10 cellular contexts compared by ENCODE assay signal in the genomic region with DNA sequence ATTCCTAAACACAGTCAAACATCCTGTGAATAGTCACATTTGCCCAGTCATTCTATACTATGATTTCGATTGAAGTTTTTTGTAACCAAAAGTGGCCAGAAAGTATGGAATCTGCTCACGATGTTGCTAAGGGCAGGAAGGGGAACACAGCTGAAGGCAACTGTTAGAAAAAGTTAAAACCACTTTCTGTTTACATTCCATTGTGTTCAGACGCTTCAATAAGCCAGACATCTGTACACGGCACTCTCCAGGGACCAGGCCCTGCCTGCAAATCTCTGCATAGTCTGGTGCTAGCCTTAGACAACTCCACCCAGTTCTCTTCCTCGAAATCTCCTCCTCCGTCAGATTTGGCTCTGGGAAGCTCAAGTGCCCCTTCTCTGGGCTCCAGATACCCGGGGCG. TPM values are rescaled to one million over a fixed set of nuclear protein-coding genes. Genes with fewer than 3 reads are reported as not detected.
DNase-seq lines count a peak whose midpoint lies in the region; ATAC-seq and TF ChIP-seq lines count a peak whose summit lies in the region.
"Had no signal": no experiment of that assay in that cellular context is flagged by ENCODE, and none has a peak within 500 bp of the region (broad histone marks: within the 10 kb centered on the region; RNA-seq: fewer than 3 reads in every experiment).

No MANE protein-coding gene starts in this region.

- ATAC-seq in naive thymus-derived CD8-positive, alpha-beta T cell, result no peak
- ATAC-seq: body of pancreas had no signal

- DNase-seq in EL (peak; percentile 24), cardiac fibroblast (ENCODE audit: low read depth in 2 of 2) (peak; percentile 88 to 89), hepatocyte (ENCODE audit: low spot score) (peak; percentile 46), colonic mucosa (no peak), HuH-7.5 (ENCODE audit: low spot score) (no peak)
- no peak for DNase-seq in activated CD4-positive, CD25-positive, alpha-beta regulatory T cell (lab: John Stamatoyannopoulos, UW)
- no peak for DNase-seq in naive thymus-derived CD8-positive, alpha-beta T cell
- DNase-seq: NCI-H226 had no signal

- no peak for TF ChIP-seq CTCF in cardiac fibroblast (IDR thresholded peaks at IDR 0.05; ENCODE audit: low read depth, low read length)
- no peak for TF ChIP-seq CTCF in hepatocyte (IDR thresholded peaks at IDR 0.05; ENCODE audit: poor library complexity)
- no peak for TF ChIP-seq CTCF in colonic mucosa (IDR thresholded peaks at IDR 0.05)

- H3K9ac ChIP-seq in skeletal muscle tissue (ENCODE audit: low read depth in 1 of 3, low read length in 3 of 3) (no peak overlapping the region), colonic mucosa (ENCODE audit: low read depth in 2 of 2, low read length in 2 of 2) (no peak overlapping the region)

- 49% methylated on average over 8 of the region's 8 CpGs for WGBS in hepatocyte (ENCODE audit: low lambda C conversion rate, missing lambda C conversion rate)

- H3K27ac ChIP-seq in hepatocyte (peak overlapping the region; percentile 77), skeletal muscle tissue (ENCODE audit: low read depth, low read length) (peak overlapping the region; percentile 55), colonic mucosa (no peak overlapping the region)
- H3K27ac ChIP-seq: body of pancreas had no signal

- intact Hi-C loops in colonic mucosa (cut with DNase I), result no loop called here

- H3K4me1 ChIP-seq in hepatocyte (ENCODE audit: insufficient read depth) (no peaks in the 10 kb centered on the region), skeletal muscle tissue (ENCODE audit: control insufficient read depth in 3 of 3, insufficient read depth in 3 of 3, low read length in 3 of 3) (peaks cover 4 to 11% (median 10%) of the 10 kb centered on the region in 3 donors), colonic mucosa (no peaks in the 10 kb centered on the region)
- H3K4me1 ChIP-seq: body of pancreas had no signal

- no peak overlapping the region for H3K27ac Mint-ChIP-seq in naive thymus-derived CD8-positive, alpha-beta T cell

- no peak overlapping the region for H2AFZ ChIP-seq in hepatocyte

- peaks cover 2% of the 10 kb centered on the region for H4K20me1 ChIP-seq in hepatocyte (ENCODE audit: insufficient read depth, poor library complexity, severe bottlenecking)

- POLR2A ChIA-PET in naive thymus-derived CD8-positive, alpha-beta T cell (lab: Charles Lee), result interaction anchor here (1.1 to 1.2 kb wide), 2 partner anchors 18 to 133 kb away, joined by 3 read pairs; a partner anchor contains a TSS

- H3K4me1 Mint-ChIP-seq in naive thymus-derived CD8-positive, alpha-beta T cell, result peaks cover 18 to 40% (median 31%) of the 10 kb centered on the region in 4 donors

- no peaks in the 10 kb centered on the region for H3K9me2 ChIP-seq in hepatocyte (replicated peaks; ENCODE audit: insufficient read depth)

- peak overlapping the region; percentile 1 for H3K4me2 ChIP-seq in hepatocyte

- no peak overlapping the region for H3K4me3 ChIP-seq in cardiac fibroblast (replicated peaks in 1 of 2; ENCODE audit: low read depth in 2 of 2, low read length in 2 of 2)
- no peak overlapping the region for H3K4me3 ChIP-seq in hepatocyte
- H3K4me3 ChIP-seq in skeletal muscle tissue (ENCODE audit: low read length in 3 of 3), result peak overlapping the region in 1 of 3 donors; percentile 22
- H3K4me3 ChIP-seq in colonic mucosa, result no peak overlapping the region
- H3K4me3 ChIP-seq: body of pancreas had no signal

- H3K36me3 ChIP-seq in hepatocyte (replicated peaks; ENCODE audit: insufficient read depth, low read depth), result no peaks in the 10 kb centered on the region
- H3K36me3 ChIP-seq in skeletal muscle tissue (ENCODE audit: control insufficient read depth in 3 of 3, insufficient read depth in 3 of 3, low read length in 3 of 3), result peaks cover 0 to 6% (median 0%) of the 10 kb centered on the region in 3 donors
- H3K36me3 ChIP-seq in colonic mucosa, result no peaks in the 10 kb centered on the region

- H3K9me3 Mint-ChIP-seq in naive thymus-derived CD8-positive, alpha-beta T cell, result no peaks in the 10 kb centered on the region

- H3K36me3 Mint-ChIP-seq in naive thymus-derived CD8-positive, alpha-beta T cell, result peaks cover 0 to 39% (median 32%) of the 10 kb centered on the region in 3 donors

- H3K9me3 ChIP-seq in hepatocyte (ENCODE audit: low read depth) (no peaks in the 10 kb centered on the region), skeletal muscle tissue (ENCODE audit: control insufficient read depth in 3 of 3, low read length in 3 of 3) (no peaks in the 10 kb centered on the region), colonic mucosa (no peaks in the 10 kb centered on the region)
- H3K9me3 ChIP-seq: body of pancreas had no signal

- H3K79me2 ChIP-seq in hepatocyte, result no peaks in the 10 kb centered on the region

- no peaks in the 10 kb centered on the region for H3K27me3 ChIP-seq in hepatocyte
- no peaks in the 10 kb centered on the region for H3K27me3 ChIP-seq in skeletal muscle tissue (ENCODE audit: control insufficient read depth in 3 of 3, insufficient read depth in 3 of 3, low read length in 3 of 3)
- H3K27me3 ChIP-seq in colonic mucosa, result no peaks in the 10 kb centered on the region
- H3K27me3 ChIP-seq: body of pancreas had no signal

- H3K27me3 Mint-ChIP-seq in naive thymus-derived CD8-positive, alpha-beta T cell, result peaks cover 0 to 5% (median 0%) of the 10 kb centered on the region in 5 donors

- no peak overlapping the region for H3K4me3 Mint-ChIP-seq in naive thymus-derived CD8-positive, alpha-beta T cell

RNA-seq across cellular contexts. Expression of a gene that starts 17.0 kb away (rescaled TPM):
- total RNA-seq in hepatocyte, result 40.6 and 50.7 TPM in 2 replicates
- 91.1 and 99.5 TPM in 2 replicates for polyA plus RNA-seq in hepatocyte
- total RNA-seq in skeletal muscle tissue, result 35.5 TPM
- total RNA-seq in colonic mucosa, result 10 to 100 TPM; 56.3 to 94.1 TPM
- total RNA-seq in naive thymus-derived CD8-positive, alpha-beta T cell, result 10 to 100 TPM; 21.5 to 31.4 TPM
- polyA plus RNA-seq in naive thymus-derived CD8-positive, alpha-beta T cell, result 10 to 100 TPM; 12.2 to 15.6 (median 14.8) TPM

RNA-seq across cellular contexts. Expression of a gene that starts 36.4 kb away (rescaled TPM):
- total RNA-seq in hepatocyte, result 64.4 and 70.1 TPM in 2 replicates
- polyA plus RNA-seq in hepatocyte, result 56.3 and 64.6 TPM in 2 replicates
- total RNA-seq in skeletal muscle tissue, result 31.8 TPM
- total RNA-seq in colonic mucosa, result 10 to 100 TPM; 32.4 to 36.7 TPM
- 10 to 100 TPM; 21.8 to 25.1 TPM for total RNA-seq in naive thymus-derived CD8-positive, alpha-beta T cell
- 10 to 100 TPM; 52.7 to 61.9 (median 55.7) TPM for polyA plus RNA-seq in naive thymus-derived CD8-positive, alpha-beta T cell

RNA-seq across cellular contexts. Expression of a gene that starts 36.5 kb away (rescaled TPM):
- 65.6 and 68.5 TPM in 2 replicates for total RNA-seq in hepatocyte
- 236 and 252 TPM in 2 replicates for polyA plus RNA-seq in hepatocyte
- 44.4 TPM for total RNA-seq in skeletal muscle tissue
- 100 to 1,000 TPM; 306 to 337 TPM for total RNA-seq in colonic mucosa
- total RNA-seq in naive thymus-derived CD8-positive, alpha-beta T cell, result 10 to 100 TPM; 74.8 to 82.0 TPM
- polyA plus RNA-seq in naive thymus-derived CD8-positive, alpha-beta T cell, result 100 to 1,000 TPM; 131 to 153 (median 149) TPM

Comparison
In these comparisons a context has a peak if more than half of its experiments do, and no peak if none do; other contexts are left out.
1. DNase-seq: peak in EL (single experiment), cardiac fibroblast (2 of 2) and hepatocyte (single experiment); none in colonic mucosa (single experiment), activated CD4-positive, CD25-positive, alpha-beta regulatory T cell (0 of 4), naive thymus-derived CD8-positive, alpha-beta T cell (0 of 10) and HuH-7.5 (single experiment).